ENCODE assay signal across 25 cellular contexts in the genomic region with DNA sequence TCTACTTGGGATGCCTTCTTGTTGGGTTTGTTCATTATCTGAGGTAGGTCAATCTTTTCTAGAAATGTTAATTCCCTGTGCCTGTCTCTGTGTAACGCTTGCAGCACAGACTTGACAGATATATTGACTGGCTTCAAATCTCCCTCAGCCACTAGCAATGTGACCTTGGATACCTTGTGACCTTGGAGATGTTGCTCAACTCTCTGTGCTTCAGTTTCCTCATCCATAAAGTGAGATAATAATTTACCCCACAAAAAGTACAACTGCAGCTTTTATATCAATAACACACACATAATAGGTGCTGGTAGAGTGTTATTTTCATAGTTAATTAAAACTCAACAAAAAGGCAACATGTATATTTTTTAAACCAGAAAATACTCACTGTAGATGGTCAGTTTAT. TPM values are rescaled to one million over a fixed set of nuclear protein-coding genes. Genes with fewer than 3 reads are reported as not detected.
DNase-seq lines count a peak whose midpoint lies in the region; ATAC-seq, FAIRE-seq and TF ChIP-seq lines count a peak whose summit lies in the region.
"Had no signal": no experiment of that assay in that cellular context is flagged by ENCODE, and none has a peak within 500 bp of the region (broad histone marks: within the 10 kb centered on the region; RNA-seq: fewer than 3 reads in every experiment).

No MANE protein-coding gene starts in this region.

- H3K4me3 ChIP-seq in HepG2 (replicated peaks in 1 of 3; ENCODE audit: insufficient read depth in 1 of 3, low read depth in 2 of 3, low read length in 3 of 3) (no peak overlapping the region), right lobe of liver (no peak overlapping the region), neural progenitor cell (no peak overlapping the region), coronary artery (no peak overlapping the region)
- H3K4me3 ChIP-seq: BLaER1, GM12878 had no signal

- in situ Hi-C loops in HepG2 (cut with HindIII; ENCODE audit: extremely low pct_ligation_motif_present, low pct_unique_long_range_greater_than_20kb) = no loop called here

- H2AFZ ChIP-seq in HepG2 (ENCODE audit: low read length) = no peak overlapping the region
- H2AFZ ChIP-seq in neural progenitor cell (replicated peaks) = no peak overlapping the region

- H3K79me2 ChIP-seq in HepG2 (ENCODE audit: insufficient read depth, low read length) = no peaks in the 10 kb centered on the region
- H3K79me2 ChIP-seq in neural progenitor cell (ENCODE audit: low read depth) = no peaks in the 10 kb centered on the region

- H3K27me3 ChIP-seq in HepG2 (ENCODE audit: control insufficient read depth in 1 of 2, insufficient read depth in 2 of 2, low read length in 2 of 2) (no peaks in the 10 kb centered on the region; a peak in 1 of 5 replicates), right lobe of liver (no peaks in the 10 kb centered on the region), neural progenitor cell (no peaks in the 10 kb centered on the region)
- H3K27me3 ChIP-seq: BLaER1 had no signal

- ATAC-seq in HepG2 = no peak
- ATAC-seq in right lobe of liver = no peak
- no peak for ATAC-seq in activated T-helper 17 cell treated with anti-CD3 and anti-CD28 coated beads, Interleukin-2, amount 50 U/mL, for 72 hours (replicated peaks)
- peak; percentile 39 for ATAC-seq in left colon
- ATAC-seq in HG03469 (IDR thresholded peaks at IDR 0.05; ENCODE audit: unreplicated experiment) = no peak
- ATAC-seq: GM12878, HCT116 had no signal

- no peak for DNase-seq in HepG2 (ENCODE audit: low spot score)
- no peak for DNase-seq in right lobe of liver
- DNase-seq in left colon = no peak
- DNase-seq in neural progenitor cell (ENCODE audit: low spot score) = no peak
- no peak for DNase-seq in kidney glomerular epithelial cell (lab: John Stamatoyannopoulos, UW)
- no peak for DNase-seq in coronary artery (ENCODE audit: low spot score)
- DNase-seq: CD4-positive, CD25-positive, alpha-beta regulatory T cell; CD8-positive, alpha-beta memory T cell; DMS 273 treated with DMSO at 0.1 percent for 48 hours; DMS79; EL; GDM1; H9 had no signal

- H3K36me3 ChIP-seq in HepG2 (replicated peaks in 1 of 2; ENCODE audit: control insufficient read depth in 1 of 2, insufficient read depth in 2 of 2, low read length in 2 of 2) (no peaks in the 10 kb centered on the region), right lobe of liver (no peaks in the 10 kb centered on the region), neural progenitor cell (no peaks in the 10 kb centered on the region)
- H3K36me3 ChIP-seq: BLaER1 had no signal

- no TSS peak for BruUV-seq in HepG2 (replicated peaks; lab: Mats Ljungman, UMichigan)

- FAIRE-seq in HepG2 (lab: Jason Lieb, UNC) = no peak
- FAIRE-seq: A204.1, D721Med, GM12878 had no signal

- H3K4me1 ChIP-seq in HepG2 (ENCODE audit: insufficient read depth, low read length) = peaks cover 21% of the 10 kb centered on the region
- H3K4me1 ChIP-seq in right lobe of liver = no peaks in the 10 kb centered on the region
- H3K4me1 ChIP-seq in neural progenitor cell = peaks cover 33% of the 10 kb centered on the region
- H3K4me1 ChIP-seq: BLaER1 had no signal

- WGBS in HepG2 (ENCODE audit: low lambda C conversion rate) = 5% methylated on average over 1 of the region's 1 CpG
- WGBS in right lobe of liver (ENCODE audit: insufficient coverage, low coverage, low lambda C conversion rate, missing lambda C conversion rate) = 27% methylated on average over 1 of the region's 1 CpG

- intact Hi-C loops in HepG2 (cut with micrococcal nuclease; ENCODE audit: unreplicated experiment) (no loop called here), right lobe of liver (cut with DNase I) (no loop called here), left colon (cut with DNase I, micrococcal nuclease) (no loop called here)

- TF ChIP-seq POLR2A in HepG2 (IDR thresholded peaks at IDR 0.05; ENCODE audit: insufficient read depth in 1 of 2, low read depth in 2 of 2, low read length in 2 of 2) (no peak), right lobe of liver (IDR thresholded peaks at IDR 0.05) (no peak)

- CTCF ChIA-PET in HepG2 (lab: Yijun Ruan, JAX; ENCODE audit: low intra/inter-chr PET ratio, low total read pairs) = no interaction called here

- TF ChIP-seq CTCF in HepG2 (CRISPR knock-in tag; IDR thresholded peaks at IDR 0.05) (no peak), right lobe of liver (IDR thresholded peaks at IDR 0.05) (no peak), neural progenitor cell (IDR thresholded peaks at IDR 0.05) (no peak), coronary artery (IDR thresholded peaks at IDR 0.05) (no peak)

- H4K20me1 ChIP-seq in HepG2 (ENCODE audit: insufficient read depth, low read length) (no peaks in the 10 kb centered on the region), neural progenitor cell (ENCODE audit: low read depth) (no peaks in the 10 kb centered on the region)
- H4K20me1 ChIP-seq: BLaER1 had no signal

- peak overlapping the region; percentile 39 for H3K27ac Mint-ChIP-seq in activated T-helper 17 cell treated with anti-CD3 and anti-CD28 coated beads, Interleukin-2, amount 50 U/mL, for 72 hours
- no peak overlapping the region for H3K27ac Mint-ChIP-seq in neural progenitor cell
- H3K27ac Mint-ChIP-seq: B cell; CD4-positive, CD25-positive, alpha-beta regulatory T cell had no signal

- H3K9me3 ChIP-seq in HepG2 (ENCODE audit: low read length) (no peaks in the 10 kb centered on the region), right lobe of liver (no peaks in the 10 kb centered on the region), neural progenitor cell (ENCODE audit: low read depth) (no peaks in the 10 kb centered on the region)
- H3K9me3 ChIP-seq: BLaER1 had no signal

- no peak for TF ChIP-seq RAD21 in HepG2 (CRISPR knock-in tag; IDR thresholded peaks at IDR 0.05)

- H3K4me1 Mint-ChIP-seq in activated T-helper 17 cell treated with anti-CD3 and anti-CD28 coated beads, Interleukin-2, amount 50 U/mL, for 72 hours = no peaks in the 10 kb centered on the region
- H3K4me1 Mint-ChIP-seq in neural progenitor cell = peaks cover 3% of the 10 kb centered on the region
- H3K4me1 Mint-ChIP-seq: B cell; CD8-positive, alpha-beta memory T cell had no signal

- no peaks in the 10 kb centered on the region for H3K27me3 Mint-ChIP-seq in activated T-helper 17 cell treated with anti-CD3 and anti-CD28 coated beads, Interleukin-2, amount 50 U/mL, for 72 hours
- peaks cover 2% of the 10 kb centered on the region for H3K27me3 Mint-ChIP-seq in neural progenitor cell (ENCODE audit: insufficient read depth, low read depth)
- H3K27me3 Mint-ChIP-seq: B cell; CD4-positive, CD25-positive, alpha-beta regulatory T cell; CD8-positive, alpha-beta memory T cell had no signal

- H3K36me3 Mint-ChIP-seq in activated T-helper 17 cell treated with anti-CD3 and anti-CD28 coated beads, Interleukin-2, amount 50 U/mL, for 72 hours (ENCODE audit: low read depth) = peaks cover 58% of the 10 kb centered on the region
- H3K36me3 Mint-ChIP-seq in neural progenitor cell = no peaks in the 10 kb centered on the region

- H3K9ac ChIP-seq in HepG2 (ENCODE audit: insufficient read depth, low read depth, low read length) = no peak overlapping the region
- H3K9ac ChIP-seq in neural progenitor cell = no peak overlapping the region
- H3K9ac ChIP-seq: BLaER1 had no signal

- no peaks in the 10 kb centered on the region for H3K9me3 Mint-ChIP-seq in activated T-helper 17 cell treated with anti-CD3 and anti-CD28 coated beads, Interleukin-2, amount 50 U/mL, for 72 hours
- no peaks in the 10 kb centered on the region for H3K9me3 Mint-ChIP-seq in neural progenitor cell
- H3K9me3 Mint-ChIP-seq: CD4-positive, CD25-positive, alpha-beta regulatory T cell; CD8-positive, alpha-beta memory T cell; H9 had no signal

- peaks cover 14% of the 10 kb centered on the region for H3F3A ChIP-seq in neural progenitor cell (ENCODE audit: low read depth)

- H3K4me3 Mint-ChIP-seq in activated T-helper 17 cell treated with anti-CD3 and anti-CD28 coated beads, Interleukin-2, amount 50 U/mL, for 72 hours = no peak overlapping the region
- H3K4me3 Mint-ChIP-seq in neural progenitor cell = no peak overlapping the region
- H3K4me3 Mint-ChIP-seq: B cell; CD4-positive, CD25-positive, alpha-beta regulatory T cell; CD8-positive, alpha-beta memory T cell; H9 had no signal

- POLR2A ChIA-PET in HepG2 (lab: Yijun Ruan, JAX) = no interaction called here

- H3K4me2 ChIP-seq in HepG2 (ENCODE audit: low read depth, low read length) (no peak overlapping the region), neural progenitor cell (peak overlapping the region; percentile 53)
- H3K4me2 ChIP-seq: BLaER1 had no signal

- TF ChIP-seq EP300 in HepG2 (IDR thresholded peaks at IDR 0.05; ENCODE audit: low read depth in 2 of 2, low read length in 2 of 2) = no peak
- TF ChIP-seq EP300 in HepG2 (CRISPR knock-in tag; IDR thresholded peaks at IDR 0.05; ENCODE audit: borderline replicate concordance) = no peak

- H3K27ac ChIP-seq in HepG2 (ENCODE audit: extremely low read length, insufficient read depth, low read length) (no peak overlapping the region), right lobe of liver (no peak overlapping the region), neural progenitor cell (peak overlapping the region; percentile 57), coronary artery (no peak overlapping the region)
- H3K27ac ChIP-seq: 22Rv1, BLaER1, C4-2B had no signal

RNA-seq across cellular contexts. Expression of gene SIDT1, which starts 52.9 kb away (rescaled TPM):
- 0.07 TPM in 1 of 2 replicates, not detected in the other for total RNA-seq in HepG2 (2016; rRNA removed; fragmentation: Illumina TruSeq; extraction: Trizol)
- total RNA-seq in HepG2 (2016; cell fraction: cytosol; rRNA removed; fragmentation: Illumina TruSeq; extraction: Trizol; ENCODE audit: low read depth) = not detected in 2 replicates
- 0.13 and 0.22 TPM in 2 replicates for total RNA-seq in HepG2 (2016; cell fraction: insoluble cytoplasmic fraction; rRNA removed; fragmentation: Illumina TruSeq; extraction: Trizol)
- not detected in 2 replicates for total RNA-seq in HepG2 (2016; cell fraction: membrane; rRNA removed; fragmentation: Illumina TruSeq; extraction: Trizol)
- 0.19 and 0.37 TPM in 2 replicates for total RNA-seq in HepG2 (2016; cell fraction: nucleus; rRNA removed; fragmentation: Illumina TruSeq; extraction: Trizol)
- 0.07 TPM in 1 of 2 replicates, not detected in the other for polyA plus RNA-seq in HepG2 (2011; rRNA removed)
- polyA plus RNA-seq in HepG2 (2011; cell fraction: cytosol; rRNA removed) = 0.04 and 0.05 TPM in 2 replicates
- polyA plus RNA-seq in HepG2 (2011; cell fraction: nucleus; rRNA removed) = 0.05 and 0.32 TPM in 2 replicates
- 0.03 TPM in 1 of 2 replicates, not detected in the other for polyA plus RNA-seq in HepG2 (2012)
- not detected in 2 replicates for polyA plus RNA-seq in HepG2 (2016; cell fraction: cytosol; fragmentation: Illumina TruSeq; extraction: Trizol; ENCODE audit: low read depth)
- polyA plus RNA-seq in HepG2 (2016; cell fraction: insoluble cytoplasmic fraction; fragmentation: Illumina TruSeq; extraction: Trizol; ENCODE audit: low read depth) = not detected in 2 replicates
- polyA plus RNA-seq in HepG2 (2016; cell fraction: membrane; fragmentation: Illumina TruSeq; extraction: Trizol; ENCODE audit: low read depth) = not detected in 2 replicates
- polyA plus RNA-seq in HepG2 (2016; cell fraction: nucleus; fragmentation: Illumina TruSeq; extraction: Trizol; ENCODE audit: insufficient read depth, low read depth) = 1.4 TPM in 1 of 2 replicates, not detected in the other
- 1.4 TPM in 1 of 2 replicates, not detected in the other for polyA minus RNA-seq in HepG2 (2011; rRNA and poly(A)+ RNA removed; ENCODE audit: low replicate concordance)
- polyA minus RNA-seq in HepG2 (2011; cell fraction: cytosol; rRNA and poly(A)+ RNA removed) = 0.20 TPM in 1 of 2 replicates, not detected in the other
- polyA minus RNA-seq in HepG2 (2011; cell fraction: nucleus; rRNA and poly(A)+ RNA removed) = not detected in 2 replicates
- under 1 TPM; 0.25 to 0.53 (median 0.35) TPM for total RNA-seq in right lobe of liver
- 10 to 100 TPM; 17.0 to 20.8 TPM for total RNA-seq in activated T-helper 17 cell treated with anti-CD3 and anti-CD28 coated beads, Interleukin-2, amount 50 U/mL, for 72 hours
- total RNA-seq in left colon = 10 to 100 TPM; 50.8 to 65.7 TPM
- not detected in 2 replicates for total RNA-seq in neural progenitor cell (ENCODE audit: low replicate concordance)
- total RNA-seq: H4, H9 had no signal
- polyA plus RNA-seq: AG04450 had no signal

Comparison
In these comparisons a context has a peak if more than half of its experiments do, and no peak if none do; other contexts are left out.
1. RNA of gene SIDT1, which starts 52.9 kb away (total RNA-seq): 50.8 to 65.7 TPM in left colon and 17.0 to 20.8 TPM in activated T-helper 17 cell treated with anti-CD3 and anti-CD28 coated beads, Interleukin-2, amount 50 U/mL, for 72 hours; 0.25 to 0.53 TPM in right lobe of liver, 0.07 to 0.37 TPM in HepG2 and not detected in neural progenitor cell; every median in the first group is over 10 times any median in the second.